Comparison of ENCODE assay signal across 8 cellular contexts in genomic region chr19:54160182-54160811, GRCh38. TPM values are rescaled to one million over a fixed set of nuclear protein-coding genes. Genes with fewer than 3 reads are reported as not detected.
DNase-seq lines count a peak whose midpoint lies in the region; ATAC-seq and TF ChIP-seq lines count a peak whose summit lies in the region.

No MANE protein-coding gene starts in this region.

- TF ChIP-seq POLR2A in stomach (IDR thresholded peaks at IDR 0.05), result no peak

- intact Hi-C loops in activated T-helper 1 cell treated with anti-CD3 and anti-CD28 coated beads, Interleukin-12 subunit alpha, Interleukin-12 subunit beta, Interleukin-2, Interleukin-4 antibody, amounts not matched to agents 30 ng/mL and 10 ng/mL and 1 ng/mL, durations not matched to agents 14 hours and 24 hours and 36 hours (cut with micrococcal nuclease), result loop anchor here (1.0 to 10.0 kb wide), 3 partner anchors 48 to 925 kb away; partner anchors contain the start of gene MYADM
- intact Hi-C loops in stomach (cut with DNase I; ENCODE audit: low total_unique reads), result no loop called here

- no peak for TF ChIP-seq CTCF in stomach (IDR thresholded peaks at IDR 0.05)

- peaks cover 28 to 30% (median 30%) of the 10 kb centered on the region in 4 donors for H3K36me3 ChIP-seq in stomach

- peaks cover 12% of the 10 kb centered on the region for H3K36me3 Mint-ChIP-seq in activated T-helper 1 cell treated with anti-CD3 and anti-CD28 coated beads, Interleukin-12 subunit alpha, Interleukin-12 subunit beta, Interleukin-2, Interleukin-4 antibody, amounts not matched to agents 30 ng/mL and 10 ng/mL and 1 ng/mL, durations not matched to agents 14 hours and 24 hours and 36 hours (ENCODE audit: low read depth)

- 2 to 4% (median 2%) methylated on average over 20 to 28 of the region's 28 CpGs for WGBS in stomach, 5 donors

- no peak for TF ChIP-seq EP300 in stomach (IDR thresholded peaks at IDR 0.05)

- peak overlapping the region; percentile 88 for H3K4me3 ChIP-seq in iPS-18c (ENCODE audit: insufficient read depth, low read depth, low read length)
- H3K4me3 ChIP-seq in stomach, result peak overlapping the region; percentile 46 to 82 (median 56)

- H3K9me3 ChIP-seq in iPS-18c (ENCODE audit: control insufficient read depth, insufficient read depth, low read length) (no peaks in the 10 kb centered on the region), stomach (no peaks in the 10 kb centered on the region)

- H3K4me3 Mint-ChIP-seq in activated T-helper 1 cell treated with anti-CD3 and anti-CD28 coated beads, Interleukin-12 subunit alpha, Interleukin-12 subunit beta, Interleukin-2, Interleukin-4 antibody, amounts not matched to agents 30 ng/mL and 10 ng/mL and 1 ng/mL, durations not matched to agents 14 hours and 24 hours and 36 hours, result peak overlapping the region; percentile 95

- H3K27me3 ChIP-seq in stomach, result peaks cover 0 to 13% (median 0%) of the 10 kb centered on the region in 3 donors

- DNase-seq in GM03348 (ENCODE audit: low spot score) (peak; percentile 11), stomach (no peak)
- DNase-seq in activated T-helper 1 cell treated with anti-CD3 and anti-CD28 coated beads, Interleukin-12 subunit alpha, Interleukin-12 subunit beta, Interleukin-2, Interleukin-4 antibody, amounts not matched to agents 30 ng/mL and 10 ng/mL and 1 ng/mL, durations not matched to agents 14 hours and 24 hours and 36 hours (ENCODE audit: low spot score), result no peak
- DNase-seq in stimulated activated CD4-positive, alpha-beta T cell treated with anti-CD3 and anti-CD28 coated beads, Interleukin-15, amount 100 ng/mL, for 24 hours, result no peak
- DNase-seq in activated effector memory CD4-positive, alpha-beta T cell treated with anti-CD3 and anti-CD28 coated beads, Interleukin-2, amount 50 U/mL, for 16 hours, result no peak
- no peak for DNase-seq in central memory CD4-positive, alpha-beta T cell

- H3K4me1 ChIP-seq in stomach, result peaks cover 47 to 77% (median 64%) of the 10 kb centered on the region in 4 donors

- peak; percentile 0 for ATAC-seq in HG03280 (IDR thresholded peaks at IDR 0.05; ENCODE audit: unreplicated experiment)

- no peaks in the 10 kb centered on the region for H3K9me3 Mint-ChIP-seq in activated T-helper 1 cell treated with anti-CD3 and anti-CD28 coated beads, Interleukin-12 subunit alpha, Interleukin-12 subunit beta, Interleukin-2, Interleukin-4 antibody, amounts not matched to agents 30 ng/mL and 10 ng/mL and 1 ng/mL, durations not matched to agents 14 hours and 24 hours and 36 hours

- H3K27me3 Mint-ChIP-seq in activated T-helper 1 cell treated with anti-CD3 and anti-CD28 coated beads, Interleukin-12 subunit alpha, Interleukin-12 subunit beta, Interleukin-2, Interleukin-4 antibody, amounts not matched to agents 30 ng/mL and 10 ng/mL and 1 ng/mL, durations not matched to agents 14 hours and 24 hours and 36 hours (ENCODE audit: insufficient read depth), result peaks cover 5% of the 10 kb centered on the region

- peak overlapping the region; percentile 99 for H3K27ac Mint-ChIP-seq in activated T-helper 1 cell treated with anti-CD3 and anti-CD28 coated beads, Interleukin-12 subunit alpha, Interleukin-12 subunit beta, Interleukin-2, Interleukin-4 antibody, amounts not matched to agents 30 ng/mL and 10 ng/mL and 1 ng/mL, durations not matched to agents 14 hours and 24 hours and 36 hours

- H3K4me1 Mint-ChIP-seq in activated T-helper 1 cell treated with anti-CD3 and anti-CD28 coated beads, Interleukin-12 subunit alpha, Interleukin-12 subunit beta, Interleukin-2, Interleukin-4 antibody, amounts not matched to agents 30 ng/mL and 10 ng/mL and 1 ng/mL, durations not matched to agents 14 hours and 24 hours and 36 hours (ENCODE audit: low read depth), result peaks cover 52% of the 10 kb centered on the region

- peak overlapping the region; percentile 80 to 98 (median 87) for H3K27ac ChIP-seq in stomach

RNA-seq across cellular contexts. Expression of gene LENG1, which starts 0.8 kb away (rescaled TPM):
- 5.8 and 6.6 TPM in 2 replicates for total RNA-seq in activated T-helper 1 cell treated with anti-CD3 and anti-CD28 coated beads, Interleukin-12 subunit alpha, Interleukin-12 subunit beta, Interleukin-2, Interleukin-4 antibody, amounts not matched to agents 30 ng/mL and 10 ng/mL and 1 ng/mL, durations not matched to agents 14 hours and 24 hours and 36 hours
- total RNA-seq in stomach, result 10 to 100 TPM in 2 of 5 donors, 1 to 10 TPM in 1, not detected in 2; 4.2 to 35.6 (median 21.0) TPM
- polyA plus RNA-seq in stomach, result 10 to 100 TPM in 1 of 3 donors, 1 to 10 TPM in 2; 8.2 to 12.0 (median 8.6) TPM

RNA-seq across cellular contexts. Expression of gene TMC4, which starts 12.7 kb away (rescaled TPM):
- 0.73 and 0.83 TPM in 2 replicates for total RNA-seq in activated T-helper 1 cell treated with anti-CD3 and anti-CD28 coated beads, Interleukin-12 subunit alpha, Interleukin-12 subunit beta, Interleukin-2, Interleukin-4 antibody, amounts not matched to agents 30 ng/mL and 10 ng/mL and 1 ng/mL, durations not matched to agents 14 hours and 24 hours and 36 hours
- total RNA-seq in stomach, result 10 to 100 TPM; 28.0 to 99.5 (median 47.1) TPM
- 10 to 100 TPM; 33.4 to 49.8 (median 39.3) TPM for polyA plus RNA-seq in stomach

RNA-seq across cellular contexts. Expression of gene CNOT3, which starts 22.7 kb away (rescaled TPM):
- 70.0 and 73.2 TPM in 2 replicates for total RNA-seq in activated T-helper 1 cell treated with anti-CD3 and anti-CD28 coated beads, Interleukin-12 subunit alpha, Interleukin-12 subunit beta, Interleukin-2, Interleukin-4 antibody, amounts not matched to agents 30 ng/mL and 10 ng/mL and 1 ng/mL, durations not matched to agents 14 hours and 24 hours and 36 hours
- 100 to 1,000 TPM in 1 of 5 donors, 10 to 100 TPM in 4; 11.2 to 100 (median 36.2) TPM for total RNA-seq in stomach
- polyA plus RNA-seq in stomach, result 10 to 100 TPM; 18.2 to 40.5 (median 22.3) TPM

RNA-seq across cellular contexts. Expression of gene MBOAT7, which starts 29.1 kb away (rescaled TPM):
- total RNA-seq in activated T-helper 1 cell treated with anti-CD3 and anti-CD28 coated beads, Interleukin-12 subunit alpha, Interleukin-12 subunit beta, Interleukin-2, Interleukin-4 antibody, amounts not matched to agents 30 ng/mL and 10 ng/mL and 1 ng/mL, durations not matched to agents 14 hours and 24 hours and 36 hours, result 255 and 263 TPM in 2 replicates
- total RNA-seq in stomach, result 1,000 to 10,000 TPM in 1 of 5 donors, 100 to 1,000 TPM in 1, 10 to 100 TPM in 3; 22.0 to 1,215 (median 95.1) TPM
- polyA plus RNA-seq in stomach, result 10 to 100 TPM; 14.1 to 20.6 (median 19.1) TPM

RNA-seq across cellular contexts. Expression of gene TSEN34, which starts 30.8 kb away (rescaled TPM):
- total RNA-seq in activated T-helper 1 cell treated with anti-CD3 and anti-CD28 coated beads, Interleukin-12 subunit alpha, Interleukin-12 subunit beta, Interleukin-2, Interleukin-4 antibody, amounts not matched to agents 30 ng/mL and 10 ng/mL and 1 ng/mL, durations not matched to agents 14 hours and 24 hours and 36 hours, result 20.1 and 20.9 TPM in 2 replicates
- 100 to 1,000 TPM in 1 of 5 donors, 10 to 100 TPM in 4; 25.5 to 147 (median 34.5) TPM for total RNA-seq in stomach
- polyA plus RNA-seq in stomach, result 10 to 100 TPM; 35.3 to 54.1 (median 45.1) TPM

Comparison
In these comparisons a context has a peak if more than half of its experiments do, and no peak if none do; other contexts are left out.
1. RNA of gene TMC4, which starts 12.7 kb away (total RNA-seq): 28.0 to 99.5 TPM in stomach; 0.73 to 0.83 TPM in activated T-helper 1 cell treated with anti-CD3 and anti-CD28 coated beads, Interleukin-12 subunit alpha, Interleukin-12 subunit beta, Interleukin-2, Interleukin-4 antibody, amounts not matched to agents 30 ng/mL and 10 ng/mL and 1 ng/mL, durations not matched to agents 14 hours and 24 hours and 36 hours; every median in the first group is over 10 times any median in the second.